33 cellular contexts compared by ENCODE assay signal in the genomic region with DNA sequence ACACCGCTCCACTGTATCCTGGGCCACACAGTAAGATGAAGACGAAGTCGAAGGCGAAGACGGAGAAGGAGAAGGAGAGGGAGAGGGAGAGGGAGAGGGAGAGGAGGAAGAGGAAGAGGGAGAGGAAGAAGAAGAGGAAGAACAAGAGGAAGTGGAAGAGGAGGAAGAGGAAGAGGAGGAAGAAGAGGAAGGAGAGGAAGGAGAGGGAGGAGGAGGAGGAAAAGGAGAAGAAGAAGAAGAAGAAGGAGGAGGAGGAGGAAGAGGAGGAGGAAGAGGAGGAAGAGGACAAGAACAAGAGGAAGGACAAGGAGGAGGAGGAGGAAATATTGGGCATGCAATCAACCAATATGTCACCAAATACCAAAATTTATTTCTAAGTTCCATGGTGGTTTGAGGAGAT.
"Had no signal": no experiment of that assay in that cellular context is flagged by ENCODE, and none has a peak within 500 bp of the region (broad histone marks: within the 10 kb centered on the region; RNA-seq: fewer than 3 reads in every experiment).

No MANE protein-coding gene starts in this region.

- H3K9me3 ChIP-seq: adrenal gland, ascending aorta, body of pancreas had no signal

- H3K36me3 ChIP-seq: adrenal gland, ascending aorta, brain microvascular endothelial cell, breast epithelium, cardiac muscle cell had no signal

- ATAC-seq: activated naive CD4-positive, alpha-beta T cell treated with anti-CD3 and anti-CD28 coated beads, Interleukin-2, amount 50 U/mL, for 72 hours; activated naive CD8-positive, alpha-beta T cell treated with anti-CD3 and anti-CD28 coated beads, Interleukin-2, amount 50 U/mL, for 24 hours; activated T-cell treated with anti-CD3 and anti-CD28 coated beads, Interleukin-2, amount 50 U/mL, for 4 hours; activated T-cell treated with anti-CD3 and anti-CD28 coated beads, Interleukin-2, amount 50 U/mL, for 72 hours; activated T-helper 17 cell treated with anti-CD3 and anti-CD28 coated beads, Interleukin-2, amount 50 U/mL, for 72 hours; body of pancreas had no signal

- H3K27me3 ChIP-seq: adrenal gland, ascending aorta, body of pancreas, brain microvascular endothelial cell, cardiac muscle cell had no signal

- DNase-seq: activated effector memory CD4-positive, alpha-beta T cell treated with anti-CD3 and anti-CD28 coated beads, Interleukin-2, amount 50 U/mL, for 16 hours; activated effector memory CD4-positive, alpha-beta T cell treated with Interleukin-2 at 50 U/mL for 16 hours; activated gamma-delta T cell; activated gamma-delta T cell treated with Interleukin-2 at 50 U/mL for 16 hours; activated naive CD4-positive, alpha-beta T cell; activated naive CD4-positive, alpha-beta T cell treated with anti-CD3 and anti-CD28 coated beads for 36 hours; activated naive CD4-positive, alpha-beta T cell treated with anti-CD3 and anti-CD28 coated beads, Interleukin-2, amount 10 ng/mL, durations not matched to agents 7 days and 5 days; activated naive CD4-positive, alpha-beta T cell treated with anti-CD3 and anti-CD28 coated beads, Interleukin-2, amount 50 U/mL, for 16 hours; activated naive CD4-positive, alpha-beta T cell treated with Interleukin-2 at 50 U/mL for 16 hours; activated naive CD8-positive, alpha-beta T cell treated with anti-CD3 and anti-CD28 coated beads for 36 hours; activated naive CD8-positive, alpha-beta T cell treated with anti-CD3 and anti-CD28 coated beads, Interleukin-2, amount 10 ng/mL, durations not matched to agents 7 days and 5 days; activated naive CD8-positive, alpha-beta T cell treated with anti-CD3 and anti-CD28 coated beads, Interleukin-2, amount 50 U/mL, for 24 hours; activated T-cell treated with anti-CD3 and anti-CD28 coated beads, Interleukin-2, amount 50 U/mL, for 1 hour; activated T-cell treated with anti-CD3 and anti-CD28 coated beads, Interleukin-2, amount 50 U/mL, for 24 hours; activated T-cell treated with anti-CD3 and anti-CD28 coated beads, Interleukin-2, amount 50 U/mL, for 4 hours; activated T-cell treated with anti-CD3 and anti-CD28 coated beads, Interleukin-2, amount 50 U/mL, for 48 hours; activated T-cell treated with anti-CD3 and anti-CD28 coated beads, Interleukin-2, amount 50 U/mL, for 72 hours; adrenal gland; amniotic stem cell; amygdala; aorta; body of pancreas; brain microvascular endothelial cell; caudate nucleus; central memory CD4-positive, alpha-beta T cell; cerebellar nuclear complex had no signal

- H3K4me3 ChIP-seq: adrenal gland, ascending aorta, body of pancreas, breast epithelium, cardiac muscle cell had no signal

- H3K4me1 ChIP-seq: adrenal gland, ascending aorta, body of pancreas, breast epithelium had no signal

- H3K27ac ChIP-seq: adrenal gland, ascending aorta, body of pancreas, brain microvascular endothelial cell, breast epithelium, cardiac muscle cell had no signal

- FAIRE-seq: astrocyte, bronchial epithelial cell had no signal
